ENCODE assay signal across 26 cellular contexts in genomic region chr2:626491-627339, GRCh38. TPM values are rescaled to one million over a fixed set of nuclear protein-coding genes. Genes with fewer than 3 reads are reported as not detected.
DNase-seq lines count a peak whose midpoint lies in the region; TF ChIP-seq lines count a peak whose summit lies in the region.
"Had no signal": no experiment of that assay in that cellular context is flagged by ENCODE, and none has a peak within 500 bp of the region (broad histone marks: within the 10 kb centered on the region; RNA-seq: fewer than 3 reads in every experiment).

No MANE protein-coding gene starts in this region.

- DNase-seq in NCI-H1417 (lab: John Stamatoyannopoulos, UW) (peak in 2 of 3 experiments; percentile 31 to 73), NCI-H2107 treated with DMSO at 0.1 percent for 48 hours (lab: John Stamatoyannopoulos, UW; ENCODE audit: unreplicated experiment) (peak; percentile 85), coronary artery (ENCODE audit: low spot score) (peak; percentile 29), osteocyte (ENCODE audit: extremely low spot score, unreplicated experiment) (peak; percentile 63), NCI-H524 (lab: John Stamatoyannopoulos, UW) (no peak)
- no peak for DNase-seq in stimulated activated CD4-positive, alpha-beta T cell treated with anti-CD3 and anti-CD28 coated beads, Interleukin-4, amount 100 ng/mL, for 4 hours
- no peak for DNase-seq in stimulated activated CD4-positive, alpha-beta T cell treated with anti-CD3 and anti-CD28 coated beads, Interleukin-15, amount 100 ng/mL, for 24 hours
- DNase-seq: activated CD4-positive, alpha-beta T cell treated with anti-CD3 and anti-CD28 coated beads for 1 hour; activated effector memory CD4-positive, alpha-beta T cell treated with anti-CD3 and anti-CD28 coated beads, Interleukin-2, amount 50 U/mL, for 16 hours; activated T-cell treated with anti-CD3 and anti-CD28 coated beads, Interleukin-2, amount 50 U/mL, for 24 hours; effector CD4-positive, alpha-beta T cell; GM23248; mesenchymal stem cell; NCI-H187; NCI-H2227 treated with DMSO at 0.1 percent for 48 hours; NCI-H82; Peyer's patch; right lobe of liver; SHP77; spleen; stomach had no signal

- peaks cover 5% of the 10 kb centered on the region for H3K36me3 Mint-ChIP-seq in osteocyte (ENCODE audit: unreplicated experiment)
- H3K36me3 Mint-ChIP-seq: activated naive CD8-positive, alpha-beta T cell had no signal

- H3K4me3 ChIP-seq in coronary artery: no peak overlapping the region
- H3K4me3 ChIP-seq: BLaER1 treated with 17β-estradiol and CSF1 and Interleukin-3, amounts not matched to agents 10 nM and 100 nM; breast epithelium; GM23248; Peyer's patch; right lobe of liver; spleen; stomach had no signal

- H3K27me3 Mint-ChIP-seq in osteocyte (ENCODE audit: unreplicated experiment): peaks cover 18% of the 10 kb centered on the region
- H3K27me3 Mint-ChIP-seq: activated naive CD8-positive, alpha-beta T cell had no signal

- H3K9me3 Mint-ChIP-seq in osteocyte (ENCODE audit: unreplicated experiment): peaks cover 7% of the 10 kb centered on the region
- H3K9me3 Mint-ChIP-seq: activated T-cell treated with anti-CD3 and anti-CD28 coated beads, Interleukin-2, amount 50 U/mL, for 24 hours had no signal

- no peak overlapping the region for H3K4me3 Mint-ChIP-seq in osteocyte (ENCODE audit: unreplicated experiment)
- H3K4me3 Mint-ChIP-seq: activated naive CD8-positive, alpha-beta T cell; activated T-cell treated with anti-CD3 and anti-CD28 coated beads, Interleukin-2, amount 50 U/mL, for 24 hours; neural crest cell had no signal

- TF ChIP-seq CTCF in coronary artery (IDR thresholded peaks at IDR 0.05) (no peak), osteocyte (IDR thresholded peaks at IDR 0.05) (no peak)

- no peak overlapping the region for H3K27ac ChIP-seq in coronary artery
- H3K27ac ChIP-seq: BLaER1 treated with 17β-estradiol and CSF1 and Interleukin-3, amounts not matched to agents 10 nM and 100 nM; breast epithelium; epithelial cell of prostate; GM23248; Peyer's patch; right lobe of liver; spleen; stomach had no signal

- H3K4me1 Mint-ChIP-seq in osteocyte (ENCODE audit: unreplicated experiment): peaks cover 11% of the 10 kb centered on the region

- H3K27ac Mint-ChIP-seq in osteocyte (ENCODE audit: unreplicated experiment): no peak overlapping the region
- H3K27ac Mint-ChIP-seq: activated naive CD8-positive, alpha-beta T cell; activated T-cell treated with anti-CD3 and anti-CD28 coated beads, Interleukin-2, amount 50 U/mL, for 24 hours had no signal

RNA-seq across cellular contexts. Expression of gene TMEM18, which starts 50.5 kb away (rescaled TPM):
- total RNA-seq in osteocyte: 28.0 and 32.8 TPM in 2 replicates

Comparison
In these comparisons a context has a peak if more than half of its experiments do, and no peak if none do; other contexts are left out.
1. DNase-seq: peak in NCI-H1417 (2 of 3), NCI-H2107 treated with DMSO at 0.1 percent for 48 hours (single experiment), coronary artery (single experiment) and osteocyte (single experiment); none in NCI-H524 (0 of 2), stimulated activated CD4-positive, alpha-beta T cell treated with anti-CD3 and anti-CD28 coated beads, Interleukin-4, amount 100 ng/mL, for 4 hours (0 of 2) and stimulated activated CD4-positive, alpha-beta T cell treated with anti-CD3 and anti-CD28 coated beads, Interleukin-15, amount 100 ng/mL, for 24 hours (single experiment).